1 cellular context compared by ENCODE assay signal in the genomic region with DNA sequence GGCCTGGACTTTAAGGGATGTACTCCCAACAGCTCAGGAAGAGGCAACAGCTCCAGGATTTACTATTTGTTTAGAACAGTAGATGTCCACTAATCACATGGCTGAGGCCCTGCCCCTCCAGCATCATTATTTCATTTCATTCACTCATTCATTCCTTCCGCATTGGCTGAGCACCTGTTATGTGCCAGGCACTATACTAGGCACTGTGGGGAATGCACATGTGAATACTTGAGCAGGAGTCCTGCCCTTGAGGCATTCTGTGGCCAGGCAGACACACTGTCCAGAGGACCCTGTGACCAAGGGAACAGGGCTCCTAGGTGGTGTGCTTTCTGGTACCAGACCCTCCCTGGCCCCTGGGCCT.
TF ChIP-seq lines count a peak whose summit lies in the region.

No MANE protein-coding gene starts in this region.

TF ChIP-seq in K562, 482 proteins besides CTCF, POLR2A, EP300 and RAD21:
- TF ChIP-seq ZNF24 (IDR thresholded peaks at IDR 0.05) = peak; percentile 92
- TF ChIP-seq, protein P1, sequence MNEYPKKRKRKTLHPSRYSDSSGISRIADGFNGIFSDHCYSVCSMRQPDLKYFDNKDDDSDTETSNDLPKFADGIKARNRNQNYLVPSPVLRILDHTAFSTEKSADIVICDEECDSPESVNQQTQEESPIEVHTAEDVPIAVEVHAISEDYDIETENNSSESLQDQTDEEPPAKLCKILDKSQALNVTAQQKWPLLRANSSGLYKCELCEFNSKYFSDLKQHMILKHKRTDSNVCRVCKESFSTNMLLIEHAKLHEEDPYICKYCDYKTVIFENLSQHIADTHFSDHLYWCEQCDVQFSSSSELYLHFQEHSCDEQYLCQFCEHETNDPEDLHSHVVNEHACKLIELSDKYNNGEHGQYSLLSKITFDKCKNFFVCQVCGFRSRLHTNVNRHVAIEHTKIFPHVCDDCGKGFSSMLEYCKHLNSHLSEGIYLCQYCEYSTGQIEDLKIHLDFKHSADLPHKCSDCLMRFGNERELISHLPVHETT (CRISPR knock-in tag; conservative IDR thresholded peaks at IDR 0.05 in 1 of 2, IDR thresholded peaks at IDR 0.05 in 1 of 2) = no peak
